ENCODE assay signal across 29 cellular contexts in genomic region chr7:55497521-55497920, GRCh38.
"Had no signal": no experiment of that assay in that cellular context is flagged by ENCODE, and none has a peak within 500 bp of the region (broad histone marks: within the 10 kb centered on the region; RNA-seq: fewer than 3 reads in every experiment).

No MANE protein-coding gene starts in this region.

- H3K27me3 Mint-ChIP-seq: activated CD4-positive, alpha-beta memory T cell treated with anti-CD3 and anti-CD28 coated beads, Interleukin-2, amount 10 ng/mL, durations not matched to agents 7 days and 5 days; activated CD4-positive, alpha-beta T cell treated with anti-CD3 and anti-CD28 coated beads, Interleukin-2, amount 10 ng/mL, durations not matched to agents 7 days and 5 days; activated T-helper 17 cell treated with anti-CD3 and anti-CD28 coated beads, Interleukin-2, amount 50 U/mL, for 72 hours; naive B cell; stimulated activated naive CD8-positive, alpha-beta T cell treated with anti-CD3 and anti-CD28 coated beads, Interleukin-15, Interleukin-2, amounts not matched to agents 100 ng/mL and 50 ng/mL, for 24 hours; type B pancreatic cell had no signal

- DNase-seq: activated CD4-positive, alpha-beta memory T cell treated with anti-CD3 and anti-CD28 coated beads, Interleukin-2, amount 10 ng/mL, durations not matched to agents 7 days and 5 days; activated CD4-positive, alpha-beta T cell treated with anti-CD3 and anti-CD28 coated beads for 1 hour; activated CD4-positive, alpha-beta T cell treated with anti-CD3 and anti-CD28 coated beads, Interleukin-2, amount 10 ng/mL, durations not matched to agents 7 days and 5 days; activated naive CD4-positive, alpha-beta T cell treated with anti-CD3 and anti-CD28 coated beads, Interleukin-2, amount 50 U/mL, for 16 hours; adrenal gland; body of pancreas; cerebellar nuclear complex; colonic mucosa; naive B cell; nucleus accumbens; psoas muscle; stimulated activated CD4-positive, alpha-beta T cell treated with anti-CD3 and anti-CD28 coated beads, Interleukin-15, amount 100 ng/mL, for 24 hours; stimulated activated CD4-positive, alpha-beta T cell treated with anti-CD3 and anti-CD28 coated beads, Interleukin-2, amount 100 ng/mL, for 24 hours; substantia nigra; SW 1271; T1000; uterus; WERI-Rb-1 had no signal

- H3K9me3 ChIP-seq: adrenal gland, body of pancreas, colonic mucosa, gastroesophageal sphincter, psoas muscle, uterus had no signal

- FAIRE-seq: endothelial cell of umbilical vein had no signal

- H3K36me3 ChIP-seq: uterus had no signal

- H3K27ac ChIP-seq: adrenal gland, body of pancreas, colonic mucosa, gastroesophageal sphincter, hepatocyte, parathyroid adenoma, psoas muscle, uterus, WERI-Rb-1 had no signal

- ATAC-seq: body of pancreas, gastroesophageal sphincter, psoas muscle had no signal

- H3K27ac Mint-ChIP-seq: activated CD4-positive, alpha-beta memory T cell treated with anti-CD3 and anti-CD28 coated beads, Interleukin-2, amount 10 ng/mL, durations not matched to agents 7 days and 5 days; mesothelial cell of epicardium; stimulated activated naive CD8-positive, alpha-beta T cell treated with anti-CD3 and anti-CD28 coated beads, Interleukin-15, Interleukin-2, amounts not matched to agents 100 ng/mL and 50 ng/mL, for 24 hours; T-helper 1 cell treated with Interleukin-12 subunit alpha and Interleukin-12 subunit beta and Interleukin-4 antibody, amounts not matched to agents 30 μg/mL and 1 μg/mL, for 36 hours; type B pancreatic cell had no signal

- H3K9ac ChIP-seq: parathyroid adenoma had no signal

- H3K4me1 ChIP-seq: adrenal gland, body of pancreas, colonic mucosa, parathyroid adenoma, uterus had no signal

- H3K4me3 Mint-ChIP-seq: activated CD4-positive, alpha-beta memory T cell treated with anti-CD3 and anti-CD28 coated beads, Interleukin-2, amount 10 ng/mL, durations not matched to agents 7 days and 5 days; activated CD4-positive, alpha-beta T cell treated with anti-CD3 and anti-CD28 coated beads, Interleukin-2, amount 10 ng/mL, durations not matched to agents 7 days and 5 days; mesothelial cell of epicardium; naive B cell; neural crest cell; stimulated activated naive CD8-positive, alpha-beta T cell treated with anti-CD3 and anti-CD28 coated beads, Interleukin-15, Interleukin-2, amounts not matched to agents 100 ng/mL and 50 ng/mL, for 24 hours; T-helper 1 cell treated with Interleukin-12 subunit alpha and Interleukin-12 subunit beta and Interleukin-4 antibody, amounts not matched to agents 30 μg/mL and 1 μg/mL, for 36 hours; type B pancreatic cell had no signal

- H3K4me3 ChIP-seq: adrenal gland, body of pancreas, colonic mucosa, gastroesophageal sphincter, hepatocyte, psoas muscle, smooth muscle cell, uterus had no signal

- H3K9me3 Mint-ChIP-seq: activated CD4-positive, alpha-beta memory T cell treated with anti-CD3 and anti-CD28 coated beads, Interleukin-2, amount 10 ng/mL, durations not matched to agents 7 days and 5 days; activated CD4-positive, alpha-beta T cell treated with anti-CD3 and anti-CD28 coated beads, Interleukin-2, amount 10 ng/mL, durations not matched to agents 7 days and 5 days; activated T-helper 17 cell treated with anti-CD3 and anti-CD28 coated beads, Interleukin-2, amount 50 U/mL, for 72 hours; mesothelial cell of epicardium; naive B cell; neural crest cell; stimulated activated naive CD8-positive, alpha-beta T cell treated with anti-CD3 and anti-CD28 coated beads, Interleukin-15, Interleukin-2, amounts not matched to agents 100 ng/mL and 50 ng/mL, for 24 hours; T-helper 1 cell treated with Interleukin-12 subunit alpha and Interleukin-12 subunit beta and Interleukin-4 antibody, amounts not matched to agents 30 μg/mL and 1 μg/mL, for 36 hours; type B pancreatic cell had no signal
